ENCODE assay signal across 1 cellular context in the genomic region with DNA sequence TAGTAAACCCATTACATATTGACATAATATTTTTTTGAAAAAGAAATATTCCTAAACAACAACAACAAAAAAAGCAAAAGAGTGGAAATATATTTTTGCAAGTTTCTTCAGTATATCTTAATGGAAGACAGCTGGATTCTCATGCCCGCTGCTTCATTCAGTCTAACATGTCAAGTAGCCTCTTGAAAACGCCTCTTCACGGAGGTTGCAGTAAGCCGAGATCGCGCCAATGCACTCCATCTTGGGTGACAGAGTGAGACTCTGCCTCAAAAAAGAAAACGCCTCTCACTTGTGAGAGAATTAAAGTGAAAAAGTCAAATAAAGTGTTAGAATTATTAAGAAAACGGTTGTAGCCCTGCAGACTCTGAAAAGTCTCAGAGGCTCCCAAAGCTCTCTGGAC.
TF ChIP-seq lines count a peak whose summit lies in the region.

No MANE protein-coding gene starts in this region.

TF ChIP-seq in HCT116, 20 proteins besides CTCF, POLR2A, EP300 and RAD21 (continued from another document):
- TF ChIP-seq, protein P1, sequence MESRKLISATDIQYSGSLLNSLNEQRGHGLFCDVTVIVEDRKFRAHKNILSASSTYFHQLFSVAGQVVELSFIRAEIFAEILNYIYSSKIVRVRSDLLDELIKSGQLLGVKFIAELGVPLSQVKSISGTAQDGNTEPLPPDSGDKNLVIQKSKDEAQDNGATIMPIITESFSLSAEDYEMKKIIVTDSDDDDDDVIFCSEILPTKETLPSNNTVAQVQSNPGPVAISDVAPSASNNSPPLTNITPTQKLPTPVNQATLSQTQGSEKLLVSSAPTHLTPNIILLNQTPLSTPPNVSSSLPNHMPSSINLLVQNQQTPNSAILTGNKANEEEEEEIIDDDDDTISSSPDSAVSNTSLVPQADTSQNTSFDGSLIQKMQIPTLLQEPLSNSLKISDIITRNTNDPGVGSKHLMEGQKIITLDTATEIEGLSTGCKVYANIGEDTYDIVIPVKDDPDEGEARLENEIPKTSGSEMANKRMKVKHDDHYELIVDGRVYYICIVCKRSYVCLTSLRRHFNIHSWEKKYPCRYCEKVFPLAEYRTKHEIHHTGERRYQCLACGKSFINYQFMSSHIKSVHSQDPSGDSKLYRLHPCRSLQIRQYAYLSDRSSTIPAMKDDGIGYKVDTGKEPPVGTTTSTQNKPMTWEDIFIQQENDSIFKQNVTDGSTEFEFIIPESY (IDR thresholded peaks at IDR 0.05; ENCODE audit: extremely low read depth, insufficient replicate concordance, low read length) = no peak
- TF ChIP-seq POLR2AphosphoS5 (IDR thresholded peaks at IDR 0.05; ENCODE audit: low read depth, low read length) = no peak
- TF ChIP-seq EZH2phosphoT487 (IDR thresholded peaks at IDR 0.05; ENCODE audit: borderline replicate concordance) = no peak
- TF ChIP-seq, protein P2, sequence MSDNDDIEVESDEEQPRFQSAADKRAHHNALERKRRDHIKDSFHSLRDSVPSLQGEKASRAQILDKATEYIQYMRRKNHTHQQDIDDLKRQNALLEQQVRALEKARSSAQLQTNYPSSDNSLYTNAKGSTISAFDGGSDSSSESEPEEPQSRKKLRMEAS (IDR thresholded peaks at IDR 0.05) = no peak
- no peak for TF ChIP-seq ZFX (IDR thresholded peaks at IDR 0.05)
- no peak for TF ChIP-seq SRF (IDR thresholded peaks at IDR 0.05; ENCODE audit: low read depth)
- no peak for TF ChIP-seq ZNF274 (IDR thresholded peaks at IDR 0.05; ENCODE audit: low read depth, low read length)
